ENCODE assay signal across 1 cellular context in the genomic region with DNA sequence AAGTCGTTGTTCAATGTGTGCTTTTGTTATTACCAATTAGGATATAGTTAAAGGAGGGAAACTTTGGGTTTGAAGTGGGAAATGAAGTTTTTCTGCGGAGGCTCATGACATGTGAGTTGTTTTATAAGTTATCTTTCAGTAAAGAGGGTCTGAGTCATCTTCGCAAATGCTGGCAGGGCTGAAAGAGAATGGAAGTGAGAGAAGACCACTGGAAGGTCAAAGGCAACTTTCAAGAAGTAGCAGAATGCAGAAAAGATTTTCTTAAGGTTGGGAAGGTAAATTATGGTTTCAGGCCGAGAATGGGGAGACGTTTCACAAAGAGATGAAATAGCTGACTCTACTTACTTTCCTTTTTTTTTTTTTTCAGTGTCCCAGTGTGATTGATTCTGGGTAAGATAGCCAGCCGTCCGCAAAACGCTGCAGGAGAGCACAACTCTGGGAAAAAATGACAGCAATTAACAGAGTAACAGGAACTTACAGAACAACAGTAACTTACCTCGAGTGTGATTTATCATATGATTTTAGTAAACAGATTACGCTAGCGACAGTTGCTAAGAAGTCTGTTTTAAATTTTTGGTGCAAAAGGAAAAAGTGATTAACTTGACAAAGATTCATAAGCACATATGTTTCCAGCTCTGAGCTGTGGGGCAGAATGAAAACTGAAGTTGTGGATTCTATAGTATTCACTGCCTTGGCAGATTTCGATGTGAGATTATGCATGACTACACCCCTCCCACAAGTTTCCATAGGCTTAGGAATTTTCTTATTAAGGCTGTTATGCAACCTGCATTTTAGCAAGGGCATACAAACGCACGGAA.
TF ChIP-seq lines count a peak whose summit lies in the region.

No MANE protein-coding gene starts in this region.

TF ChIP-seq in K562, 482 proteins besides CTCF, POLR2A, EP300 and RAD21 (continues in another document):
- TF ChIP-seq PRMT5 (CRISPR knock-in tag; IDR thresholded peaks at IDR 0.05) (no peak), ZNF408 (CRISPR knock-in tag; IDR thresholded peaks at IDR 0.05; ENCODE audit: low read depth) (no peak), ZNF586 (CRISPR knock-in tag; conservative IDR thresholded peaks at IDR 0.05) (no peak), CTBP1 (IDR thresholded peaks at IDR 0.05; ENCODE audit: borderline replicate concordance) (no peak), JUN (IDR thresholded peaks at IDR 0.05; ENCODE audit: borderline replicate concordance, low read depth, low read length) (peak; percentile 55; the same call in 1 of the 2 replicates), JUN (CRISPR knock-in tag; IDR thresholded peaks at IDR 0.05; ENCODE audit: borderline replicate concordance) (no peak), FOXP1 (CRISPR knock-in tag; IDR thresholded peaks at IDR 0.05) (no peak), RFX1 (IDR thresholded peaks at IDR 0.05) (peak; percentile 40), NR2C2 (CRISPR knock-in tag; IDR thresholded peaks at IDR 0.05) (no peak), NR2C2 (tag; IDR thresholded peaks at IDR 0.05) (0 out of 2 replicates have a peak, but pooled peaks have one; percentile 27), DPF2 (IDR thresholded peaks at IDR 0.05) (peak; percentile 64), KAT8 (IDR thresholded peaks at IDR 0.05; ENCODE audit: low read depth) (no peak), KHSRP (IDR thresholded peaks at IDR 0.05) (no peak), PHB2 (IDR thresholded peaks at IDR 0.05; ENCODE audit: low read depth) (no peak), ZNF589 (CRISPR knock-in tag; IDR thresholded peaks at IDR 0.05; ENCODE audit: low read depth) (0 out of 2 replicates have a peak, but pooled peaks have one; percentile 37), FOSL1 (tag; conservative IDR thresholded peaks at IDR 0.05) (peak; percentile 91), CXXC5 (CRISPR knock-in tag; IDR thresholded peaks at IDR 0.05) (no peak), SMARCC2 (IDR thresholded peaks at IDR 0.05; ENCODE audit: low read depth) (0 out of 2 replicates have a peak, but pooled peaks have one; percentile 21), ERF (CRISPR knock-in tag; IDR thresholded peaks at IDR 0.05) (no peak), TRIM28 (IDR thresholded peaks at IDR 0.05) (no peak), RBFOX2 (IDR thresholded peaks at IDR 0.05; ENCODE audit: low read depth, low read length) (no peak), NR2C1 (IDR thresholded peaks at IDR 0.05) (peak; percentile 15; the same call in 1 of the 2 replicates), NR2C1 (tag; IDR thresholded peaks at IDR 0.05) (no peak; the same call in 1 of the 2 replicates), JUND (IDR thresholded peaks at IDR 0.05; ENCODE audit: borderline replicate concordance, low read depth, low read length) (peak; percentile 83; the same call in 1 of the 2 replicates), JUND (tag; IDR thresholded peaks at IDR 0.05; ENCODE audit: borderline replicate concordance, low read depth, low read length) (peak; percentile 76; the same call in 2 of the 3 replicates), GATAD2A (IDR thresholded peaks at IDR 0.05) (peak; percentile 58; the same call in 1 of the 2 replicates), SMARCA4 (IDR thresholded peaks at IDR 0.05) (peak; percentile 74; the same call in 1 of the 2 replicates)
- TF ChIP-seq, protein P1, sequence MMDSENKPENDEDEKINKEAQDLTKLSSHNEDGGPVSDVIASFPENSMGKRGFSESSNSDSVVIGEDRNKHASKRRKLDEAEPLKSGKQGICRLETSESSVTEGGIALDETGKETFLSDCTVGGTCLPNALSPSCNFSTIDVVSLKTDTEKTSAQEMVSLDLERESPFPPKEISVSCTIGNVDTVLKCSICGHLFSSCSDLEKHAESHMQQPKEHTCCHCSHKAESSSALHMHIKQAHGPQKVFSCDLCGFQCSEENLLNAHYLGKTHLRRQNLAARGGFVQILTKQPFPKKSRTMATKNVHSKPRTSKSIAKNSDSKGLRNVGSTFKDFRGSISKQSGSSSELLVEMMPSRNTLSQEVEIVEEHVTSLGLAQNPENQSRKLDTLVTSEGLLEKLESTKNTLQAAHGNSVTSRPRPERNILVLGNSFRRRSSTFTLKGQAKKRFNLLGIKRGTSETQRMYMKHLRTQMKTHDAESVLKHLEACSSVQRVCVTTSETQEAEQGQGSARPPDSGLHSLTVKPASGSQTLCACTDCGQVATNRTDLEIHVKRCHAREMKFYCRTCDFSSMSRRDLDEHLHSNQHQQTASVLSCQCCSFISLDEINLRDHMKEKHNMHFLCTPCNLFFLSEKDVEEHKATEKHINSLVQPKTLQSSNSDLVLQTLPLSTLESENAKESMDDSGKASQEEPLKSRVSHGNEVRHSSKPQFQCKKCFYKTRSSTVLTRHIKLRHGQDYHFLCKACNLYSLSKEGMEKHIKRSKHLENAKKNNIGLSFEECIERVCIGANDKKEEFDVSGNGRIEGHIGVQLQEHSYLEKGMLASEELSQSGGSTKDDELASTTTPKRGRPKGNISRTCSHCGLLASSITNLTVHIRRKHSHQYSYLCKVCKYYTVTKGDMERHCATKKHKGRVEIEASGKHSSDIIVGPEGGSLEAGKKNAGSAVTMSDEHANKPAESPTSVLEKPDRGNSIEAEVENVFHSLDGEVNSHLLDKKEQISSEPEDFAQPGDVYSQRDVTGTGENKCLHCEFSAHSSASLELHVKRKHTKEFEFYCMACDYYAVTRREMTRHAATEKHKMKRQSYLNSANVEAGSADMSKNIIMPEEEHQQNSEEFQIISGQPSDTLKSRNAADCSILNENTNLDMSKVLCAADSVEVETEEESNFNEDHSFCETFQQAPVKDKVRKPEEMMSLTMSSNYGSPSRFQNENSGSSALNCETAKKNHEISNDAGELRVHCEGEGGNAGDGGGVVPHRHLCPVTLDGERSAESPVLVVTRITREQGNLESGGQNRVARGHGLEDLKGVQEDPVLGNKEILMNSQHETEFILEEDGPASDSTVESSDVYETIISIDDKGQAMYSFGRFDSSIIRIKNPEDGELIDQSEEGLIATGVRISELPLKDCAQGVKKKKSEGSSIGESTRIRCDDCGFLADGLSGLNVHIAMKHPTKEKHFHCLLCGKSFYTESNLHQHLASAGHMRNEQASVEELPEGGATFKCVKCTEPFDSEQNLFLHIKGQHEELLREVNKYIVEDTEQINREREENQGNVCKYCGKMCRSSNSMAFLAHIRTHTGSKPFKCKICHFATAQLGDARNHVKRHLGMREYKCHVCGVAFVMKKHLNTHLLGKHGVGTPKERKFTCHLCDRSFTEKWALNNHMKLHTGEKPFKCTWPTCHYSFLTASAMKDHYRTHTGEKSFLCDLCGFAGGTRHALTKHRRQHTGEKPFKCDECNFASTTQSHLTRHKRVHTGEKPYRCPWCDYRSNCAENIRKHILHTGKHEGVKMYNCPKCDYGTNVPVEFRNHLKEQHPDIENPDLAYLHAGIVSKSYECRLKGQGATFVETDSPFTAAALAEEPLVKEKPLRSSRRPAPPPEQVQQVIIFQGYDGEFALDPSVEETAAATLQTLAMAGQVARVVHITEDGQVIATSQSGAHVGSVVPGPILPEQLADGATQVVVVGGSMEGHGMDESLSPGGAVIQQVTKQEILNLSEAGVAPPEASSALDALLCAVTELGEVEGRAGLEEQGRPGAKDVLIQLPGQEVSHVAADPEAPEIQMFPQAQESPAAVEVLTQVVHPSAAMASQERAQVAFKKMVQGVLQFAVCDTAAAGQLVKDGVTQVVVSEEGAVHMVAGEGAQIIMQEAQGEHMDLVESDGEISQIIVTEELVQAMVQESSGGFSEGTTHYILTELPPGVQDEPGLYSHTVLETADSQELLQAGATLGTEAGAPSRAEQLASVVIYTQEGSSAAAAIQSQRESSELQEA (IDR thresholded peaks at IDR 0.05; ENCODE audit: low read depth) = no peak
- TF ChIP-seq, protein P2, sequence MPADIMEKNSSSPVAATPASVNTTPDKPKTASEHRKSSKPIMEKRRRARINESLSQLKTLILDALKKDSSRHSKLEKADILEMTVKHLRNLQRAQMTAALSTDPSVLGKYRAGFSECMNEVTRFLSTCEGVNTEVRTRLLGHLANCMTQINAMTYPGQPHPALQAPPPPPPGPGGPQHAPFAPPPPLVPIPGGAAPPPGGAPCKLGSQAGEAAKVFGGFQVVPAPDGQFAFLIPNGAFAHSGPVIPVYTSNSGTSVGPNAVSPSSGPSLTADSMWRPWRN (IDR thresholded peaks at IDR 0.05; ENCODE audit: low read depth) = no peak
- TF ChIP-seq, protein P3, sequence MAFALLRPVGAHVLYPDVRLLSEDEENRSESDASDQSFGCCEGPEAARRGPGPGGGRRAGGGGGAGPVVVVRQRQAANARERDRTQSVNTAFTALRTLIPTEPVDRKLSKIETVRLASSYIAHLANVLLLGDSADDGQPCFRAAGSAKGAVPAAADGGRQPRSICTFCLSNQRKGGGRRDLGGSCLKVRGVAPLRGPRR (CRISPR knock-in tag; IDR thresholded peaks at IDR 0.05) = no peak
- TF ChIP-seq, protein P4, sequence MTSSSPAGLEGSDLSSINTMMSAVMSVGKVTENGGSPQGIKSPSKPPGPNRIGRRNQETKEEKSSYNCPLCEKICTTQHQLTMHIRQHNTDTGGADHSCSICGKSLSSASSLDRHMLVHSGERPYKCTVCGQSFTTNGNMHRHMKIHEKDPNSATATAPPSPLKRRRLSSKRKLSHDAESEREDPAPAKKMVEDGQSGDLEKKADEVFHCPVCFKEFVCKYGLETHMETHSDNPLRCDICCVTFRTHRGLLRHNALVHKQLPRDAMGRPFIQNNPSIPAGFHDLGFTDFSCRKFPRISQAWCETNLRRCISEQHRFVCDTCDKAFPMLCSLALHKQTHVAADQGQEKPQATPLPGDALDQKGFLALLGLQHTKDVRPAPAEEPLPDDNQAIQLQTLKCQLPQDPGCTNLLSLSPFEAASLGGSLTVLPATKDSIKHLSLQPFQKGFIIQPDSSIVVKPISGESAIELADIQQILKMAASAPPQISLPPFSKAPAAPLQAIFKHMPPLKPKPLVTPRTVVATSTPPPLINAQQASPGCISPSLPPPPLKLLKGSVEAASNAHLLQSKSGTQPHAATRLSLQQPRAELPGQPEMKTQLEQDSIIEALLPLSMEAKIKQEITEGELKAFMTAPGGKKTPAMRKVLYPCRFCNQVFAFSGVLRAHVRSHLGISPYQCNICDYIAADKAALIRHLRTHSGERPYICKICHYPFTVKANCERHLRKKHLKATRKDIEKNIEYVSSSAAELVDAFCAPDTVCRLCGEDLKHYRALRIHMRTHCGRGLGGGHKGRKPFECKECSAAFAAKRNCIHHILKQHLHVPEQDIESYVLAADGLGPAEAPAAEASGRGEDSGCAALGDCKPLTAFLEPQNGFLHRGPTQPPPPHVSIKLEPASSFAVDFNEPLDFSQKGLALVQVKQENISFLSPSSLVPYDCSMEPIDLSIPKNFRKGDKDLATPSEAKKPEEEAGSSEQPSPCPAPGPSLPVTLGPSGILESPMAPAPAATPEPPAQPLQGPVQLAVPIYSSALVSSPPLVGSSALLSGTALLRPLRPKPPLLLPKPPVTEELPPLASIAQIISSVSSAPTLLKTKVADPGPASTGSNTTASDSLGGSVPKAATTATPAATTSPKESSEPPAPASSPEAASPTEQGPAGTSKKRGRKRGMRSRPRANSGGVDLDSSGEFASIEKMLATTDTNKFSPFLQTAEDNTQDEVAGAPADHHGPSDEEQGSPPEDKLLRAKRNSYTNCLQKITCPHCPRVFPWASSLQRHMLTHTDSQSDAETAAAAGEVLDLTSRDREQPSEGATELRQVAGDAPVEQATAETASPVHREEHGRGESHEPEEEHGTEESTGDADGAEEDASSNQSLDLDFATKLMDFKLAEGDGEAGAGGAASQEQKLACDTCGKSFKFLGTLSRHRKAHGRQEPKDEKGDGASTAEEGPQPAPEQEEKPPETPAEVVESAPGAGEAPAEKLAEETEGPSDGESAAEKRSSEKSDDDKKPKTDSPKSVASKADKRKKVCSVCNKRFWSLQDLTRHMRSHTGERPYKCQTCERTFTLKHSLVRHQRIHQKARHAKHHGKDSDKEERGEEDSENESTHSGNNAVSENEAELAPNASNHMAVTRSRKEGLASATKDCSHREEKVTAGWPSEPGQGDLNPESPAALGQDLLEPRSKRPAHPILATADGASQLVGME (CRISPR knock-in tag; IDR thresholded peaks at IDR 0.05) = no peak
- TF ChIP-seq, protein P5, sequence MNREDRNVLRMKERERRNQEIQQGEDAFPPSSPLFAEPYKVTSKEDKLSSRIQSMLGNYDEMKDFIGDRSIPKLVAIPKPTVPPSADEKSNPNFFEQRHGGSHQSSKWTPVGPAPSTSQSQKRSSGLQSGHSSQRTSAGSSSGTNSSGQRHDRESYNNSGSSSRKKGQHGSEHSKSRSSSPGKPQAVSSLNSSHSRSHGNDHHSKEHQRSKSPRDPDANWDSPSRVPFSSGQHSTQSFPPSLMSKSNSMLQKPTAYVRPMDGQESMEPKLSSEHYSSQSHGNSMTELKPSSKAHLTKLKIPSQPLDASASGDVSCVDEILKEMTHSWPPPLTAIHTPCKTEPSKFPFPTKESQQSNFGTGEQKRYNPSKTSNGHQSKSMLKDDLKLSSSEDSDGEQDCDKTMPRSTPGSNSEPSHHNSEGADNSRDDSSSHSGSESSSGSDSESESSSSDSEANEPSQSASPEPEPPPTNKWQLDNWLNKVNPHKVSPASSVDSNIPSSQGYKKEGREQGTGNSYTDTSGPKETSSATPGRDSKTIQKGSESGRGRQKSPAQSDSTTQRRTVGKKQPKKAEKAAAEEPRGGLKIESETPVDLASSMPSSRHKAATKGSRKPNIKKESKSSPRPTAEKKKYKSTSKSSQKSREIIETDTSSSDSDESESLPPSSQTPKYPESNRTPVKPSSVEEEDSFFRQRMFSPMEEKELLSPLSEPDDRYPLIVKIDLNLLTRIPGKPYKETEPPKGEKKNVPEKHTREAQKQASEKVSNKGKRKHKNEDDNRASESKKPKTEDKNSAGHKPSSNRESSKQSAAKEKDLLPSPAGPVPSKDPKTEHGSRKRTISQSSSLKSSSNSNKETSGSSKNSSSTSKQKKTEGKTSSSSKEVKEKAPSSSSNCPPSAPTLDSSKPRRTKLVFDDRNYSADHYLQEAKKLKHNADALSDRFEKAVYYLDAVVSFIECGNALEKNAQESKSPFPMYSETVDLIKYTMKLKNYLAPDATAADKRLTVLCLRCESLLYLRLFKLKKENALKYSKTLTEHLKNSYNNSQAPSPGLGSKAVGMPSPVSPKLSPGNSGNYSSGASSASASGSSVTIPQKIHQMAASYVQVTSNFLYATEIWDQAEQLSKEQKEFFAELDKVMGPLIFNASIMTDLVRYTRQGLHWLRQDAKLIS (CRISPR knock-in tag; IDR thresholded peaks at IDR 0.05) = no peak
- TF ChIP-seq, protein P6, sequence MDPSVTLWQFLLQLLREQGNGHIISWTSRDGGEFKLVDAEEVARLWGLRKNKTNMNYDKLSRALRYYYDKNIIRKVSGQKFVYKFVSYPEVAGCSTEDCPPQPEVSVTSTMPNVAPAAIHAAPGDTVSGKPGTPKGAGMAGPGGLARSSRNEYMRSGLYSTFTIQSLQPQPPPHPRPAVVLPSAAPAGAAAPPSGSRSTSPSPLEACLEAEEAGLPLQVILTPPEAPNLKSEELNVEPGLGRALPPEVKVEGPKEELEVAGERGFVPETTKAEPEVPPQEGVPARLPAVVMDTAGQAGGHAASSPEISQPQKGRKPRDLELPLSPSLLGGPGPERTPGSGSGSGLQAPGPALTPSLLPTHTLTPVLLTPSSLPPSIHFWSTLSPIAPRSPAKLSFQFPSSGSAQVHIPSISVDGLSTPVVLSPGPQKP (CRISPR knock-in tag; IDR thresholded peaks at IDR 0.05) = no peak
- TF ChIP-seq, protein P7, sequence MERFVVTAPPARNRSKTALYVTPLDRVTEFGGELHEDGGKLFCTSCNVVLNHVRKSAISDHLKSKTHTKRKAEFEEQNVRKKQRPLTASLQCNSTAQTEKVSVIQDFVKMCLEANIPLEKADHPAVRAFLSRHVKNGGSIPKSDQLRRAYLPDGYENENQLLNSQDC (CRISPR knock-in tag; IDR thresholded peaks at IDR 0.05) = no peak
- TF ChIP-seq, protein P8, sequence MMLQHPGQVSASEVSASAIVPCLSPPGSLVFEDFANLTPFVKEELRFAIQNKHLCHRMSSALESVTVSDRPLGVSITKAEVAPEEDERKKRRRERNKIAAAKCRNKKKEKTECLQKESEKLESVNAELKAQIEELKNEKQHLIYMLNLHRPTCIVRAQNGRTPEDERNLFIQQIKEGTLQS (IDR thresholded peaks at IDR 0.05) = peak; percentile 70
- TF ChIP-seq, protein P8 (CRISPR knock-in tag; conservative IDR thresholded peaks at IDR 0.05) = no peak
